1 cellular context compared by ENCODE assay signal in the genomic region with DNA sequence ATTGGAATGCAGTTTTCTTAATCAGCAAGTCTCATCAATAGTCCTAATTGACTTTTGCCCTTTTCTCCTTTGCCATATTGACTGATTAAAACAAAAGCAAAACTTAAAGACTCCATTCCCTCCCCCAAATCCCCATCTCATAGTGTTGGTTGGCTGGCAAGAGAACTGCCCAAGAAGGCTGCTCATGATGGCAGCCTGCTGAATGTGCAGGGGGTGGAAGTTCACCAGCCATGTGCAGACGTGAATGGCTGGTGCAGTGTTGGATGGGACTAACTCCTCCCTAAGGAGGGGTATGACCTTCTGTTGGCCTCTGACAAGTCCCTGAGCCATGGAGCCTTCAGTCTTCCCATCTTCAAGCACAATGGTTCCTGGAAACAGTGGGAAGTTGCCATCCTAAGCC.
A peak's percentile ranks its signal among the peaks of the same experiment; 100 is the strongest.
TF ChIP-seq lines count a peak whose summit lies in the region.

No MANE protein-coding gene starts in this region.

TF ChIP-seq in K562, 482 proteins besides CTCF, POLR2A, EP300 and RAD21 (continued from another document):
- TF ChIP-seq, protein P1, sequence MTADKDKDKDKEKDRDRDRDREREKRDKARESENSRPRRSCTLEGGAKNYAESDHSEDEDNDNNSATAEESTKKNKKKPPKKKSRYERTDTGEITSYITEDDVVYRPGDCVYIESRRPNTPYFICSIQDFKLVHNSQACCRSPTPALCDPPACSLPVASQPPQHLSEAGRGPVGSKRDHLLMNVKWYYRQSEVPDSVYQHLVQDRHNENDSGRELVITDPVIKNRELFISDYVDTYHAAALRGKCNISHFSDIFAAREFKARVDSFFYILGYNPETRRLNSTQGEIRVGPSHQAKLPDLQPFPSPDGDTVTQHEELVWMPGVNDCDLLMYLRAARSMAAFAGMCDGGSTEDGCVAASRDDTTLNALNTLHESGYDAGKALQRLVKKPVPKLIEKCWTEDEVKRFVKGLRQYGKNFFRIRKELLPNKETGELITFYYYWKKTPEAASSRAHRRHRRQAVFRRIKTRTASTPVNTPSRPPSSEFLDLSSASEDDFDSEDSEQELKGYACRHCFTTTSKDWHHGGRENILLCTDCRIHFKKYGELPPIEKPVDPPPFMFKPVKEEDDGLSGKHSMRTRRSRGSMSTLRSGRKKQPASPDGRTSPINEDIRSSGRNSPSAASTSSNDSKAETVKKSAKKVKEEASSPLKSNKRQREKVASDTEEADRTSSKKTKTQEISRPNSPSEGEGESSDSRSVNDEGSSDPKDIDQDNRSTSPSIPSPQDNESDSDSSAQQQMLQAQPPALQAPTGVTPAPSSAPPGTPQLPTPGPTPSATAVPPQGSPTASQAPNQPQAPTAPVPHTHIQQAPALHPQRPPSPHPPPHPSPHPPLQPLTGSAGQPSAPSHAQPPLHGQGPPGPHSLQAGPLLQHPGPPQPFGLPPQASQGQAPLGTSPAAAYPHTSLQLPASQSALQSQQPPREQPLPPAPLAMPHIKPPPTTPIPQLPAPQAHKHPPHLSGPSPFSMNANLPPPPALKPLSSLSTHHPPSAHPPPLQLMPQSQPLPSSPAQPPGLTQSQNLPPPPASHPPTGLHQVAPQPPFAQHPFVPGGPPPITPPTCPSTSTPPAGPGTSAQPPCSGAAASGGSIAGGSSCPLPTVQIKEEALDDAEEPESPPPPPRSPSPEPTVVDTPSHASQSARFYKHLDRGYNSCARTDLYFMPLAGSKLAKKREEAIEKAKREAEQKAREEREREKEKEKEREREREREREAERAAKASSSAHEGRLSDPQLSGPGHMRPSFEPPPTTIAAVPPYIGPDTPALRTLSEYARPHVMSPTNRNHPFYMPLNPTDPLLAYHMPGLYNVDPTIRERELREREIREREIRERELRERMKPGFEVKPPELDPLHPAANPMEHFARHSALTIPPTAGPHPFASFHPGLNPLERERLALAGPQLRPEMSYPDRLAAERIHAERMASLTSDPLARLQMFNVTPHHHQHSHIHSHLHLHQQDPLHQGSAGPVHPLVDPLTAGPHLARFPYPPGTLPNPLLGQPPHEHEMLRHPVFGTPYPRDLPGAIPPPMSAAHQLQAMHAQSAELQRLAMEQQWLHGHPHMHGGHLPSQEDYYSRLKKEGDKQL (CRISPR knock-in tag; IDR thresholded peaks at IDR 0.05; ENCODE audit: borderline replicate concordance), result no peak
- TF ChIP-seq SAFB (IDR thresholded peaks at IDR 0.05; ENCODE audit: borderline replicate concordance, low read depth, low read length) (no peak), TRIM28 (IDR thresholded peaks at IDR 0.05) (no peak), HDAC2 (IDR thresholded peaks at IDR 0.05) (no peak), GTF2E2 (tag; IDR thresholded peaks at IDR 0.05) (no peak), RBM15 (IDR thresholded peaks at IDR 0.05; ENCODE audit: insufficient read depth, low read length) (no peak), ZNF551 (CRISPR knock-in tag; IDR thresholded peaks at IDR 0.05) (no peak), SUPT5H (IDR thresholded peaks at IDR 0.05) (0 out of 2 replicates have a peak, but pooled peaks have one; percentile 25), ATF2 (CRISPR knock-in tag; IDR thresholded peaks at IDR 0.05) (no peak)
- TF ChIP-seq, protein P2, sequence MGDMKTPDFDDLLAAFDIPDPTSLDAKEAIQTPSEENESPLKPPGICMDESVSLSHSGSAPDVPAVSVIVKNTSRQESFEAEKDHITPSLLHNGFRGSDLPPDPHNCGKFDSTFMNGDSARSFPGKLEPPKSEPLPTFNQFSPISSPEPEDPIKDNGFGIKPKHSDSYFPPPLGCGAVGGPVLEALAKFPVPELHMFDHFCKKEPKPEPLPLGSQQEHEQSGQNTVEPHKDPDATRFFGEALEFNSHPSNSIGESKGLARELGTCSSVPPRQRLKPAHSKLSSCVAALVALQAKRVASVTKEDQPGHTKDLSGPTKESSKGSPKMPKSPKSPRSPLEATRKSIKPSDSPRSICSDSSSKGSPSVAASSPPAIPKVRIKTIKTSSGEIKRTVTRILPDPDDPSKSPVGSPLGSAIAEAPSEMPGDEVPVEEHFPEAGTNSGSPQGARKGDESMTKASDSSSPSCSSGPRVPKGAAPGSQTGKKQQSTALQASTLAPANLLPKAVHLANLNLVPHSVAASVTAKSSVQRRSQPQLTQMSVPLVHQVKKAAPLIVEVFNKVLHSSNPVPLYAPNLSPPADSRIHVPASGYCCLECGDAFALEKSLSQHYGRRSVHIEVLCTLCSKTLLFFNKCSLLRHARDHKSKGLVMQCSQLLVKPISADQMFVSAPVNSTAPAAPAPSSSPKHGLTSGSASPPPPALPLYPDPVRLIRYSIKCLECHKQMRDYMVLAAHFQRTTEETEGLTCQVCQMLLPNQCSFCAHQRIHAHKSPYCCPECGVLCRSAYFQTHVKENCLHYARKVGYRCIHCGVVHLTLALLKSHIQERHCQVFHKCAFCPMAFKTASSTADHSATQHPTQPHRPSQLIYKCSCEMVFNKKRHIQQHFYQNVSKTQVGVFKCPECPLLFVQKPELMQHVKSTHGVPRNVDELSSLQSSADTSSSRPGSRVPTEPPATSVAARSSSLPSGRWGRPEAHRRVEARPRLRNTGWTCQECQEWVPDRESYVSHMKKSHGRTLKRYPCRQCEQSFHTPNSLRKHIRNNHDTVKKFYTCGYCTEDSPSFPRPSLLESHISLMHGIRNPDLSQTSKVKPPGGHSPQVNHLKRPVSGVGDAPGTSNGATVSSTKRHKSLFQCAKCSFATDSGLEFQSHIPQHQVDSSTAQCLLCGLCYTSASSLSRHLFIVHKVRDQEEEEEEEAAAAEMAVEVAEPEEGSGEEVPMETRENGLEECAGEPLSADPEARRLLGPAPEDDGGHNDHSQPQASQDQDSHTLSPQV (IDR thresholded peaks at IDR 0.05), result peak; percentile 29; the same call in 1 of the 2 replicates
- TF ChIP-seq, protein P3, sequence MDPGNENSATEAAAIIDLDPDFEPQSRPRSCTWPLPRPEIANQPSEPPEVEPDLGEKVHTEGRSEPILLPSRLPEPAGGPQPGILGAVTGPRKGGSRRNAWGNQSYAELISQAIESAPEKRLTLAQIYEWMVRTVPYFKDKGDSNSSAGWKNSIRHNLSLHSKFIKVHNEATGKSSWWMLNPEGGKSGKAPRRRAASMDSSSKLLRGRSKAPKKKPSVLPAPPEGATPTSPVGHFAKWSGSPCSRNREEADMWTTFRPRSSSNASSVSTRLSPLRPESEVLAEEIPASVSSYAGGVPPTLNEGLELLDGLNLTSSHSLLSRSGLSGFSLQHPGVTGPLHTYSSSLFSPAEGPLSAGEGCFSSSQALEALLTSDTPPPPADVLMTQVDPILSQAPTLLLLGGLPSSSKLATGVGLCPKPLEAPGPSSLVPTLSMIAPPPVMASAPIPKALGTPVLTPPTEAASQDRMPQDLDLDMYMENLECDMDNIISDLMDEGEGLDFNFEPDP (CRISPR knock-in tag; IDR thresholded peaks at IDR 0.05), result no peak
